20 cellular contexts compared by ENCODE assay signal in genomic region chr17:57089391-57089790, GRCh38. TPM values are rescaled to one million over a fixed set of nuclear protein-coding genes. Genes with fewer than 3 reads are reported as not detected.
DNase-seq lines count a peak whose midpoint lies in the region; ATAC-seq, FAIRE-seq and TF ChIP-seq lines count a peak whose summit lies in the region.
"Had no signal": no experiment of that assay in that cellular context is flagged by ENCODE, and none has a peak within 500 bp of the region (broad histone marks: within the 10 kb centered on the region; RNA-seq: fewer than 3 reads in every experiment).

No MANE protein-coding gene starts in this region.

- no peak for TF ChIP-seq EP300 in A549 (IDR thresholded peaks at IDR 0.05)
- TF ChIP-seq EP300 in GM12878 (IDR thresholded peaks at IDR 0.05; ENCODE audit: borderline replicate concordance in 1 of 2, control insufficient read depth in 1 of 2, low read depth in 2 of 2, low read length in 2 of 2), result no peak

- intact Hi-C loops in GM12878 (cut with micrococcal nuclease; ENCODE audit: unreplicated experiment), result loop anchor here (5.0 to 10.0 kb wide), 4 partner anchors 85 to 255 kb away; partner anchors contain the start of genes C17orf67, COIL, DGKE and SCPEP1

- peaks cover 0 to 29% (median 5%) of the 10 kb centered on the region in 11 experiments; a peak in 10 of 22 replicates for H3K36me3 ChIP-seq in BLaER1 treated with 17β-estradiol and CSF1 and Interleukin-3, amounts not matched to agents 10 nM and 100 nM
- peaks cover 0 to 2% of the 10 kb centered on the region in 2 experiments; a peak in 1 of 4 replicates for H3K36me3 ChIP-seq in GM12878 (ENCODE audit: control insufficient read depth in 2 of 2, insufficient read depth in 2 of 2, low read length in 1 of 2)
- H3K36me3 ChIP-seq in rectal smooth muscle tissue (ENCODE audit: control insufficient read depth, insufficient read depth, low read length), result no peaks in the 10 kb centered on the region
- H3K36me3 ChIP-seq: BE2C, MG63 had no signal

- SMC1A ChIA-PET in GM12878 (lab: Charles Lee; ENCODE audit: uncharacterized antibody, unreplicated experiment), result interaction anchor here (0.8 to 1.8 kb wide), 6 partner anchors 9 to 519 kb away, joined by 3 to 5 read pairs (median 4); no protein-coding TSS in a partner anchor

- H3K4me1 ChIP-seq in A549, result peaks cover 17% of the 10 kb centered on the region
- H3K4me1 ChIP-seq in BLaER1 treated with 17β-estradiol and CSF1 and Interleukin-3, amounts not matched to agents 10 nM and 100 nM, result peaks cover 49 to 68% (median 62%) of the 10 kb centered on the region in 10 experiments
- H3K4me1 ChIP-seq in GM12878 (ENCODE audit: control insufficient read depth, insufficient read depth, low read length), result peaks cover 15% of the 10 kb centered on the region
- H3K4me1 ChIP-seq in rectal smooth muscle tissue (ENCODE audit: control insufficient read depth, insufficient read depth, low read length), result peaks cover 46% of the 10 kb centered on the region

- TF ChIP-seq CTCF in A549 (IDR thresholded peaks at IDR 0.05) (no peak), GM12878 (IDR thresholded peaks at IDR 0.05 in 2 of 3, conservative IDR thresholded peaks at IDR 0.05 in 1 of 3; ENCODE audit: control insufficient read depth in 2 of 3, extremely low read depth in 1 of 3, insufficient read depth in 1 of 3, low read depth in 3 of 3, low read length in 3 of 3) (no peak)

- peaks cover 84% of the 10 kb centered on the region for H3K79me2 ChIP-seq in GM12878 (ENCODE audit: control insufficient read depth, insufficient read depth, low read length)

- H3K27me3 ChIP-seq in BLaER1 treated with 17β-estradiol and CSF1 and Interleukin-3, amounts not matched to agents 10 nM and 100 nM, result no peaks in the 10 kb centered on the region
- H3K27me3 ChIP-seq in GM12878 (replicated peaks in 1 of 2; ENCODE audit: control insufficient read depth in 2 of 2, insufficient read depth in 2 of 2, low read length in 1 of 2), result no peaks in the 10 kb centered on the region
- no peaks in the 10 kb centered on the region for H3K27me3 ChIP-seq in rectal smooth muscle tissue (ENCODE audit: control insufficient read depth, insufficient read depth, low read length)
- H3K27me3 ChIP-seq: BE2C, MG63 had no signal

- ATAC-seq in A549 (no peak), GM12878 (no peak), esophagus mucosa (no peak)
- ATAC-seq: Panc1 had no signal

- H3K27ac ChIP-seq in A549 (no peak overlapping the region), GM12878 (ENCODE audit: control insufficient read depth, insufficient read depth) (no peak overlapping the region), rectal smooth muscle tissue (ENCODE audit: low read depth, low read length) (peak overlapping the region; percentile 97)
- H3K27ac ChIP-seq in BLaER1 treated with 17β-estradiol and CSF1 and Interleukin-3, amounts not matched to agents 10 nM and 100 nM, result no peak overlapping the region
- H3K27ac ChIP-seq: KMS-11 had no signal

- H3K4me2 ChIP-seq in A549 (no peak overlapping the region), GM12878 (ENCODE audit: control insufficient read depth, insufficient read depth) (peak overlapping the region; percentile 26)
- H3K4me2 ChIP-seq in BLaER1 treated with 17β-estradiol and CSF1 and Interleukin-3, amounts not matched to agents 10 nM and 100 nM, result peak overlapping the region in 6 of 11 experiments; percentile 17 to 97 (median 20); a peak in 5 of 22 replicates
- H3K4me2 ChIP-seq: KMS-11 had no signal

- no peak overlapping the region; a peak in 1 of 22 replicates for H3K9ac ChIP-seq in BLaER1 treated with 17β-estradiol and CSF1 and Interleukin-3, amounts not matched to agents 10 nM and 100 nM
- H3K9ac ChIP-seq in GM12878 (ENCODE audit: control insufficient read depth, insufficient read depth, low read length) (no peak overlapping the region), rectal smooth muscle tissue (ENCODE audit: low read length) (no peak overlapping the region)
- H3K9ac ChIP-seq: KMS-11 had no signal

- H3K36me3 Mint-ChIP-seq in activated naive CD4-positive, alpha-beta T cell treated with anti-CD3 and anti-CD28 coated beads, Interleukin-2, amount 10 ng/mL, durations not matched to agents 7 days and 5 days, result no peaks in the 10 kb centered on the region

- H3K9me3 Mint-ChIP-seq in activated naive CD4-positive, alpha-beta T cell treated with anti-CD3 and anti-CD28 coated beads, Interleukin-2, amount 10 ng/mL, durations not matched to agents 7 days and 5 days, result no peaks in the 10 kb centered on the region
- H3K9me3 Mint-ChIP-seq: HFFc6 had no signal

- peaks cover 26% of the 10 kb centered on the region for H3K4me1 Mint-ChIP-seq in activated naive CD4-positive, alpha-beta T cell treated with anti-CD3 and anti-CD28 coated beads, Interleukin-2, amount 10 ng/mL, durations not matched to agents 7 days and 5 days

- no peak for TF ChIP-seq RAD21 in A549 (conservative IDR thresholded peaks at IDR 0.05 in 1 of 2, IDR thresholded peaks at IDR 0.05 in 1 of 2)
- TF ChIP-seq RAD21 in GM12878 (IDR thresholded peaks at IDR 0.05; ENCODE audit: insufficient read depth, low read depth, low read length), result no peak

- WGBS in A549 (ENCODE audit: missing lambda C conversion rate), result 93% methylated on average over 6 of the region's 6 CpGs
- 90% methylated on average over 6 of the region's 6 CpGs for WGBS in GM12878 (ENCODE audit: insufficient coverage, insufficient replicate concordance, low lambda C conversion rate, missing lambda C conversion rate)

- RAD21 ChIA-PET in GM12878 (lab: Charles Lee; ENCODE audit: unreplicated experiment), result interaction anchor here (0.8 to 1.2 kb wide), 3 partner anchors 9 to 33 kb away, joined by 3 read pairs; no protein-coding TSS in a partner anchor

- H3K27me3 Mint-ChIP-seq in activated naive CD4-positive, alpha-beta T cell treated with anti-CD3 and anti-CD28 coated beads, Interleukin-2, amount 10 ng/mL, durations not matched to agents 7 days and 5 days, result no peaks in the 10 kb centered on the region

- no peak overlapping the region for H2AFZ ChIP-seq in GM12878 (ENCODE audit: control insufficient read depth, low read depth, low read length)

- no peak overlapping the region for H3K27ac Mint-ChIP-seq in activated naive CD4-positive, alpha-beta T cell treated with anti-CD3 and anti-CD28 coated beads, Interleukin-2, amount 10 ng/mL, durations not matched to agents 7 days and 5 days
- H3K27ac Mint-ChIP-seq: HFFc6 had no signal

- POLR2A ChIA-PET in A549 (lab: Yijun Ruan, JAX) (interaction anchor here (0.6 kb wide), 1 partner anchor 112 kb away, joined by 4 read pairs; no protein-coding TSS in a partner anchor), GM12878 (lab: Charles Lee) (interaction anchor here (0.7 to 1.1 kb wide), 3 partner anchors 9 to 25 kb away, joined by 3 to 5 read pairs (median 4); no protein-coding TSS in a partner anchor)

- BruUV-seq in GM12878 (replicated peaks; lab: Mats Ljungman, UMichigan), result no TSS peak

- peaks cover 30 to 91% (median 83%) of the 10 kb centered on the region in 11 experiments; a peak in 21 of 22 replicates for H4K20me1 ChIP-seq in BLaER1 treated with 17β-estradiol and CSF1 and Interleukin-3, amounts not matched to agents 10 nM and 100 nM
- peaks cover 2% of the 10 kb centered on the region; the same call in 1 of the 2 replicates for H4K20me1 ChIP-seq in GM12878 (ENCODE audit: control insufficient read depth, insufficient read depth)

- TF ChIP-seq POLR2A in A549 (IDR thresholded peaks at IDR 0.05; ENCODE audit: low read length) (no peak), GM12878 (IDR thresholded peaks at IDR 0.05; ENCODE audit: low read depth, low read length) (no peak), GM12891 (IDR thresholded peaks at IDR 0.05; ENCODE audit: low read depth, low read length) (no peak)

- H3K4me3 ChIP-seq in A549 (no peak overlapping the region), GM12878 (no peak overlapping the region), rectal smooth muscle tissue (ENCODE audit: low read length) (no peak overlapping the region)
- H3K4me3 ChIP-seq in BLaER1 treated with 17β-estradiol and CSF1 and Interleukin-3, amounts not matched to agents 10 nM and 100 nM, result no peak overlapping the region
- H3K4me3 ChIP-seq: MG63 had no signal

- H3K4me3 Mint-ChIP-seq in activated naive CD4-positive, alpha-beta T cell treated with anti-CD3 and anti-CD28 coated beads, Interleukin-2, amount 10 ng/mL, durations not matched to agents 7 days and 5 days, result no peak overlapping the region
- H3K4me3 Mint-ChIP-seq: HFFc6 had no signal

- CTCF ChIA-PET in A549 (lab: Yijun Ruan, JAX) (interaction anchor here (0.6 to 2.2 kb wide), 8 partner anchors 8 to 744 kb away, joined by 3 to 12 read pairs (median 3); no protein-coding TSS in a partner anchor), GM12878 (lab: Yijun Ruan, JAX) (interaction anchor here (0.7 to 1.7 kb wide), 7 partner anchors 13 to 79 kb away, joined by 3 to 4 read pairs (median 3); no protein-coding TSS in a partner anchor)
- CTCF ChIA-PET in activated naive CD4-positive, alpha-beta T cell treated with anti-CD3 and anti-CD28 coated beads, Interleukin-2, amount 10 ng/mL, durations not matched to agents 7 days and 5 days (lab: Charles Lee), result interaction anchor here (0.6 to 1.0 kb wide), 2 partner anchors 18 to 24 kb away, joined by 3 read pairs; no protein-coding TSS in a partner anchor

- in situ Hi-C loops in GM12878 (cut with MboI), result no loop called here

- no peaks in the 10 kb centered on the region for H3K9me3 ChIP-seq in A549
- no peaks in the 10 kb centered on the region for H3K9me3 ChIP-seq in BLaER1 treated with 17β-estradiol and CSF1 and Interleukin-3, amounts not matched to agents 10 nM and 100 nM (replicated peaks in 1 of 11)
- H3K9me3 ChIP-seq in GM12878 (replicated peaks; ENCODE audit: control insufficient read depth, insufficient read depth, low read length), result no peaks in the 10 kb centered on the region
- H3K9me3 ChIP-seq: BE2C, MG63 had no signal

- DNase-seq in A549 (ENCODE audit: low read depth in 1 of 2, low spot score in 1 of 2), result no peak
- DNase-seq in GM12878 (ENCODE audit: low read depth, low spot score), result no peak
- DNase-seq in GM12891 (ENCODE audit: insufficient read length, low spot score), result no peak
- no peak for DNase-seq in activated naive CD4-positive, alpha-beta T cell treated with anti-CD3 and anti-CD28 coated beads, Interleukin-2, amount 10 ng/mL, durations not matched to agents 7 days and 5 days
- DNase-seq in H4 (ENCODE audit: low spot score), result no peak
- DNase-seq: BE2C, GF-D8, GOT3, HFFc6, MG63, NCI-H1092 treated with DMSO at 0.1 percent for 48 hours, NCI-H1694, NCI-H446 treated with DMSO at 0.1 percent for 48 hours, NCI-H774, SHP77 treated with DMSO at 0.1 percent for 48 hours had no signal

- FAIRE-seq in A549 (lab: Jason Lieb, UNC) (no peak), GM12878 (lab: Jason Lieb, UNC) (no peak), GM12891 (lab: Jason Lieb, UNC) (no peak)

RNA-seq across cellular contexts. Expression of gene AKAP1, which starts 4.3 kb away (rescaled TPM):
- 45.8 and 91.1 TPM in 2 replicates for polyA plus RNA-seq in A549 (2011; rRNA removed)
- 103 and 110 TPM in 2 replicates for polyA plus RNA-seq in A549 (2012; cell fraction: cytosol; rRNA removed)
- polyA plus RNA-seq in A549 (2012; cell fraction: nucleus; rRNA removed), result 243 and 294 TPM in 2 replicates
- polyA plus RNA-seq in A549 (2017; fragmentation: RNase III; extraction: RNeasy Plus Mini Kit Qiagen cat#74134 plus additional on column Dnase treatment), result 45.4 to 49.4 TPM (median 48.0 TPM) in 3 replicates
- polyA minus RNA-seq in A549 (2011; rRNA and poly(A)+ RNA removed), result 121 and 143 TPM in 2 replicates
- total RNA-seq in GM12878 (2013; cell fraction: nucleolus; rRNA removed), result 45.9 and 58.6 TPM in 2 replicates
- 40.7 and 50.5 TPM in 2 replicates for total RNA-seq in GM12878 (2014; rRNA removed)
- total RNA-seq in GM12878 (2014; rRNA removed; fragmentation: Illumina TruSeq; extraction: Trizol), result 29.5 and 36.8 TPM in 2 replicates
- 39.9 and 45.9 TPM in 2 replicates for total RNA-seq in GM12878 (2021)
- 11.0 TPM for polyA plus RNA-seq in GM12878 (2011; ENCODE audit: low read depth)
- polyA plus RNA-seq in GM12878 (2011; rRNA removed), result 15.6 and 39.2 TPM in 2 replicates
- polyA plus RNA-seq in GM12878 (2011; cell fraction: cytosol; rRNA removed), result 61.3 and 66.5 TPM in 2 replicates
- 176 and 195 TPM in 2 replicates for polyA plus RNA-seq in GM12878 (2011; cell fraction: nucleus; rRNA removed)
- 13.5 and 18.3 TPM in 2 replicates for polyA plus RNA-seq in GM12878 (2012)
- 30.9 and 48.4 TPM in 2 replicates for polyA plus RNA-seq in GM12878 (2014; fragmentation: Illumina TruSeq; extraction: Trizol)
- polyA plus RNA-seq in GM12878 (2014; fragmentation: Nextera tagmentation; extraction: Ambion mirVana), result 10 to 100 TPM; 11.9 to 15.2 TPM
- polyA plus RNA-seq in GM12878 (2014; rRNA removed), result 34.4 and 58.8 TPM in 2 replicates
- polyA plus RNA-seq in GM12878 (2016; fragmentation: Nextera tagmentation; extraction: Ambion mirVana), result 10 to 100 TPM; 37.1 to 40.9 TPM
- 66.9 and 103 TPM in 2 replicates for polyA minus RNA-seq in GM12878 (2011; rRNA and poly(A)+ RNA removed)
- polyA minus RNA-seq in GM12878 (2011; cell fraction: cytosol; rRNA and poly(A)+ RNA removed), result 28.3 and 33.3 TPM in 2 replicates
- polyA minus RNA-seq in GM12878 (2011; cell fraction: nucleus; rRNA and poly(A)+ RNA removed), result 29.7 and 38.4 TPM in 2 replicates
- 29.9 TPM for total RNA-seq in esophagus mucosa
- 10.7 TPM for polyA plus RNA-seq in GM12891 (2012; ENCODE audit: low read depth, missing spikeins)
- total RNA-seq in H4 (2014; rRNA removed; shearing (Covaris generic)), result 14.3 and 19.9 TPM in 2 replicates

Comparison
In these comparisons a context has a peak if more than half of its experiments do, and no peak if none do; other contexts are left out.
1. Of the 24 proteins assayed by ChIP-seq in both GM12878 and A549: peak only in GM12878: none; only in A549: REST; in both: none; in neither: 23.